10 cellular contexts compared by ENCODE assay signal in genomic region chr9:129549139-129549538, GRCh38.
DNase-seq lines count a peak whose midpoint lies in the region; ATAC-seq and TF ChIP-seq lines count a peak whose summit lies in the region.
"Had no signal": no experiment of that assay in that cellular context is flagged by ENCODE, and none has a peak within 500 bp of the region (broad histone marks: within the 10 kb centered on the region; RNA-seq: fewer than 3 reads in every experiment).

No MANE protein-coding gene starts in this region.

- peak overlapping the region; percentile 78 for H3K4me3 ChIP-seq in ACC112 (ENCODE audit: low read depth, low read length)

- H3K27ac ChIP-seq in ACC112 (ENCODE audit: low read depth, low read length): no peak overlapping the region
- H3K27ac ChIP-seq: C4-2B had no signal

- H3K27me3 Mint-ChIP-seq in activated CD4-positive, alpha-beta memory T cell treated with anti-CD3 and anti-CD28 coated beads, Interleukin-2, amount 10 ng/mL, durations not matched to agents 7 days and 5 days: peaks cover 52% of the 10 kb centered on the region
- H3K27me3 Mint-ChIP-seq in glutamatergic neuron (ENCODE audit: unreplicated experiment): peaks cover 9% of the 10 kb centered on the region
- no peaks in the 10 kb centered on the region for H3K27me3 Mint-ChIP-seq in osteocyte (ENCODE audit: unreplicated experiment)

- POLR2A ChIA-PET in activated CD4-positive, alpha-beta memory T cell treated with anti-CD3 and anti-CD28 coated beads, Interleukin-2, amount 10 ng/mL, durations not matched to agents 7 days and 5 days (lab: Charles Lee): no interaction called here

- no peaks in the 10 kb centered on the region for H3K36me3 Mint-ChIP-seq in activated CD4-positive, alpha-beta memory T cell treated with anti-CD3 and anti-CD28 coated beads, Interleukin-2, amount 10 ng/mL, durations not matched to agents 7 days and 5 days (ENCODE audit: low read depth)
- H3K36me3 Mint-ChIP-seq in glutamatergic neuron (ENCODE audit: unreplicated experiment): no peaks in the 10 kb centered on the region
- no peaks in the 10 kb centered on the region for H3K36me3 Mint-ChIP-seq in osteocyte (ENCODE audit: unreplicated experiment)

- H3K79me2 ChIP-seq in ACC112 (ENCODE audit: control insufficient read depth, insufficient read depth, low read length, unreplicated experiment): no peaks in the 10 kb centered on the region

- H3K36me3 ChIP-seq in ACC112 (ENCODE audit: insufficient read depth, low read length): no peaks in the 10 kb centered on the region

- DNase-seq in activated CD4-positive, alpha-beta memory T cell treated with anti-CD3 and anti-CD28 coated beads, Interleukin-2, amount 10 ng/mL, durations not matched to agents 7 days and 5 days: no peak
- DNase-seq in glutamatergic neuron: no peak
- DNase-seq in osteocyte (ENCODE audit: extremely low spot score, unreplicated experiment): no peak
- DNase-seq in activated CD8-positive, alpha-beta memory T cell treated with anti-CD3 and anti-CD28 coated beads, Interleukin-2, amount 50 U/mL, for 48 hours: no peak
- no peak for DNase-seq in NCI-H510A (lab: John Stamatoyannopoulos, UW)
- DNase-seq: NCI-H1105 had no signal

- ATAC-seq in GM21723 (IDR thresholded peaks at IDR 0.05; ENCODE audit: unreplicated experiment): no peak
- no peak for ATAC-seq in GM21526 (IDR thresholded peaks at IDR 0.05; ENCODE audit: low FRiP score, unreplicated experiment)

- TF ChIP-seq CTCF in glutamatergic neuron (IDR thresholded peaks at IDR 0.05; ENCODE audit: partially characterized antibody, unreplicated experiment) (no peak), osteocyte (IDR thresholded peaks at IDR 0.05) (no peak)

- CTCF ChIA-PET in activated CD4-positive, alpha-beta memory T cell treated with anti-CD3 and anti-CD28 coated beads, Interleukin-2, amount 10 ng/mL, durations not matched to agents 7 days and 5 days (lab: Charles Lee): interaction anchor here (0.6 kb wide), 1 partner anchor 22 kb away, joined by 3 read pairs; no protein-coding TSS in a partner anchor

- H2AFZ ChIP-seq in ACC112 (ENCODE audit: low read length, unreplicated experiment): peak overlapping the region; percentile 62

- no peaks in the 10 kb centered on the region for H3K9me3 Mint-ChIP-seq in activated CD4-positive, alpha-beta memory T cell treated with anti-CD3 and anti-CD28 coated beads, Interleukin-2, amount 10 ng/mL, durations not matched to agents 7 days and 5 days
- H3K9me3 Mint-ChIP-seq in glutamatergic neuron (ENCODE audit: unreplicated experiment) (peaks cover 3% of the 10 kb centered on the region), osteocyte (ENCODE audit: unreplicated experiment) (no peaks in the 10 kb centered on the region)

- no peaks in the 10 kb centered on the region for H3K27me3 ChIP-seq in ACC112 (ENCODE audit: insufficient read depth, low read length)

- H3K4me1 Mint-ChIP-seq in activated CD4-positive, alpha-beta memory T cell treated with anti-CD3 and anti-CD28 coated beads, Interleukin-2, amount 10 ng/mL, durations not matched to agents 7 days and 5 days: peaks cover 7% of the 10 kb centered on the region
- H3K4me1 Mint-ChIP-seq in glutamatergic neuron (ENCODE audit: low read depth, unreplicated experiment): no peaks in the 10 kb centered on the region
- H3K4me1 Mint-ChIP-seq in osteocyte (ENCODE audit: unreplicated experiment): peaks cover 26% of the 10 kb centered on the region

- H3K27ac Mint-ChIP-seq in activated CD4-positive, alpha-beta memory T cell treated with anti-CD3 and anti-CD28 coated beads, Interleukin-2, amount 10 ng/mL, durations not matched to agents 7 days and 5 days: no peak overlapping the region
- peak overlapping the region; percentile 28 for H3K27ac Mint-ChIP-seq in glutamatergic neuron (ENCODE audit: unreplicated experiment)
- peak overlapping the region; percentile 77 for H3K27ac Mint-ChIP-seq in osteocyte (ENCODE audit: unreplicated experiment)

- H3K4me3 Mint-ChIP-seq in activated CD4-positive, alpha-beta memory T cell treated with anti-CD3 and anti-CD28 coated beads, Interleukin-2, amount 10 ng/mL, durations not matched to agents 7 days and 5 days: peak overlapping the region; percentile 10
- H3K4me3 Mint-ChIP-seq in glutamatergic neuron (ENCODE audit: unreplicated experiment): peak overlapping the region; percentile 82
- peak overlapping the region; percentile 64 for H3K4me3 Mint-ChIP-seq in osteocyte (ENCODE audit: unreplicated experiment)

- peaks cover 9% of the 10 kb centered on the region for H3K4me1 ChIP-seq in ACC112 (ENCODE audit: control insufficient read depth, insufficient read depth, low read length, unreplicated experiment)

Comparison
In these comparisons a context has a peak if more than half of its experiments do, and no peak if none do; other contexts are left out.
1. H3K4me3 Mint-ChIP-seq: peak in every context shown above with its lines; median percentile 82 in glutamatergic neuron; 64 in osteocyte; 10 in activated CD4-positive, alpha-beta memory T cell treated with anti-CD3 and anti-CD28 coated beads, Interleukin-2, amount 10 ng/mL, durations not matched to agents 7 days and 5 days.